In genomic region chr20:61186771-61187170, GRCh38 we compare ENCODE assay signal across 19 cellular contexts.
DNase-seq lines count a peak whose midpoint lies in the region; ATAC-seq and TF ChIP-seq lines count a peak whose summit lies in the region.
"Had no signal": no experiment of that assay in that cellular context is flagged by ENCODE, and none has a peak within 500 bp of the region (broad histone marks: within the 10 kb centered on the region; RNA-seq: fewer than 3 reads in every experiment).

No MANE protein-coding gene starts in this region.

- no peaks in the 10 kb centered on the region for H3K9me3 ChIP-seq in breast epithelium
- H3K9me3 ChIP-seq: adrenal gland, right atrium auricular region had no signal

- BruUV-seq in MCF 10A (replicated peaks; lab: Mats Ljungman, UMichigan): TSS peak; percentile 92

- POLR2A ChIA-PET in MCF 10A (lab: Yijun Ruan, JAX): interaction anchor here (0.7 to 1.3 kb wide), 5 partner anchors 10 to 1215 kb away, joined by 3 read pairs; partner anchors contain the start of gene CDH4
- POLR2A ChIA-PET in T-cell (lab: Charles Lee): no interaction called here

- CTCF ChIA-PET in MCF 10A (lab: Yijun Ruan, JAX): interaction anchor here (0.9 to 1.6 kb wide), 2 partner anchors 21 to 42 kb away, joined by 4 to 9 read pairs; no protein-coding TSS in a partner anchor
- CTCF ChIA-PET in T-cell (lab: Charles Lee): no interaction called here

- H3K4me3 Mint-ChIP-seq in MCF 10A (ENCODE audit: unreplicated experiment) (peak overlapping the region; percentile 60), T-cell (no peak overlapping the region)
- H3K4me3 Mint-ChIP-seq: activated T-helper 1 cell treated with anti-CD3 and anti-CD28 coated beads, Interleukin-12 subunit alpha, Interleukin-12 subunit beta, Interleukin-2, Interleukin-4 antibody, amounts not matched to agents 30 ng/mL and 10 ng/mL and 1 ng/mL, durations not matched to agents 14 hours and 24 hours and 36 hours; CD4-positive, CD25-positive, alpha-beta regulatory T cell; natural killer cell treated with Interleukin-12 subunit alpha and Interleukin-12 subunit beta and Interleukin-15 and Interleukin-18, amount 100 ng/mL, for 72 hours had no signal

- no peaks in the 10 kb centered on the region for H3K27me3 ChIP-seq in breast epithelium
- H3K27me3 ChIP-seq: adrenal gland, right atrium auricular region had no signal

- DNase-seq in MCF 10A (ENCODE audit: unreplicated experiment) (no peak), breast epithelium (ENCODE audit: low spot score in 2 of 2) (no peak), RPMI7951 (ENCODE audit: low read depth) (peak; percentile 7), fibroblast of mammary gland (ENCODE audit: low read depth) (peak; percentile 35), COR-L47 (lab: John Stamatoyannopoulos, UW) (no peak), NCI-H524 treated with DMSO at 0.1 percent for 48 hours (lab: John Stamatoyannopoulos, UW) (no peak), T-cell (no peak)
- DNase-seq: activated CD4-positive, alpha-beta T cell treated with anti-CD3 and anti-CD28 coated beads, Interleukin-2, amount 50 U/mL, for 4 hours; CD4-positive, CD25-positive, alpha-beta regulatory T cell; cortex of kidney; left ventricle myocardium superior; NCI-H524; stimulated activated CD4-positive, alpha-beta T cell treated with anti-CD3 and anti-CD28 coated beads, Interleukin-2, amount 100 ng/mL, for 48 hours had no signal

- TF ChIP-seq CTCF in MCF 10A (IDR thresholded peaks at IDR 0.05; ENCODE audit: unreplicated experiment): no peak
- no peak for TF ChIP-seq CTCF in breast epithelium (IDR thresholded peaks at IDR 0.05)
- TF ChIP-seq CTCF in fibroblast of mammary gland (conservative IDR thresholded peaks at IDR 0.05; ENCODE audit: control insufficient read depth, insufficient read depth, low read depth, low read length): no peak

- H3K36me3 ChIP-seq in breast epithelium: no peaks in the 10 kb centered on the region
- H3K36me3 ChIP-seq: adrenal gland, right atrium auricular region had no signal

- TF ChIP-seq POLR2A in breast epithelium (IDR thresholded peaks at IDR 0.05): no peak

- H3K27ac Mint-ChIP-seq in MCF 10A (ENCODE audit: low read depth, unreplicated experiment) (peak overlapping the region; percentile 79), T-cell (no peak overlapping the region)
- H3K27ac Mint-ChIP-seq: activated T-helper 1 cell treated with anti-CD3 and anti-CD28 coated beads, Interleukin-12 subunit alpha, Interleukin-12 subunit beta, Interleukin-2, Interleukin-4 antibody, amounts not matched to agents 30 ng/mL and 10 ng/mL and 1 ng/mL, durations not matched to agents 14 hours and 24 hours and 36 hours; CD4-positive, CD25-positive, alpha-beta regulatory T cell; natural killer cell treated with Interleukin-12 subunit alpha and Interleukin-12 subunit beta and Interleukin-15 and Interleukin-18, amount 100 ng/mL, for 72 hours had no signal

- H3K4me3 ChIP-seq in breast epithelium (no peak overlapping the region), fibroblast of mammary gland (ENCODE audit: control insufficient read depth, low read depth, low read length) (no peak overlapping the region)
- H3K4me3 ChIP-seq: adrenal gland, right atrium auricular region had no signal

- no peaks in the 10 kb centered on the region for H3K36me3 Mint-ChIP-seq in MCF 10A (ENCODE audit: insufficient read depth, unreplicated experiment)
- no peaks in the 10 kb centered on the region for H3K36me3 Mint-ChIP-seq in T-cell
- H3K36me3 Mint-ChIP-seq: CD4-positive, CD25-positive, alpha-beta regulatory T cell; natural killer cell treated with Interleukin-12 subunit alpha and Interleukin-12 subunit beta and Interleukin-15 and Interleukin-18, amount 100 ng/mL, for 72 hours had no signal

- peaks cover 0 to 5% of the 10 kb centered on the region in 2 donors for H3K4me1 ChIP-seq in breast epithelium
- H3K4me1 ChIP-seq: adrenal gland, right atrium auricular region had no signal

- H3K4me1 Mint-ChIP-seq in MCF 10A (ENCODE audit: insufficient read depth, unreplicated experiment) (peaks cover 27% of the 10 kb centered on the region), T-cell (no peaks in the 10 kb centered on the region)
- H3K4me1 Mint-ChIP-seq: CD4-positive, CD25-positive, alpha-beta regulatory T cell had no signal

- H3K27me3 Mint-ChIP-seq in MCF 10A (ENCODE audit: insufficient read depth, unreplicated experiment): no peaks in the 10 kb centered on the region
- H3K27me3 Mint-ChIP-seq in T-cell: no peaks in the 10 kb centered on the region

- ATAC-seq in GM19452 (IDR thresholded peaks at IDR 0.05; ENCODE audit: unreplicated experiment) (no peak), T-cell (replicated peaks in 1 of 4) (no peak)
- ATAC-seq: esophagus mucosa, left ventricle myocardium superior had no signal

- intact Hi-C loops in MCF 10A (cut with micrococcal nuclease): loop anchor here (1.0 to 10.0 kb wide), 4 partner anchors 59 to 476 kb away; partner anchors contain the start of gene CDH4
- intact Hi-C loops in breast epithelium (cut with DNase I; ENCODE audit: low total_unique reads): no loop called here

- H3K9me3 Mint-ChIP-seq in MCF 10A (ENCODE audit: unreplicated experiment): no peaks in the 10 kb centered on the region
- H3K9me3 Mint-ChIP-seq in T-cell: peaks cover 0 to 4% (median 0%) of the 10 kb centered on the region in 3 donors
- H3K9me3 Mint-ChIP-seq: activated T-helper 1 cell treated with anti-CD3 and anti-CD28 coated beads, Interleukin-12 subunit alpha, Interleukin-12 subunit beta, Interleukin-2, Interleukin-4 antibody, amounts not matched to agents 30 ng/mL and 10 ng/mL and 1 ng/mL, durations not matched to agents 14 hours and 24 hours and 36 hours; natural killer cell treated with Interleukin-12 subunit alpha and Interleukin-12 subunit beta and Interleukin-15 and Interleukin-18, amount 100 ng/mL, for 72 hours had no signal

- no peak overlapping the region for H3K27ac ChIP-seq in breast epithelium
- H3K27ac ChIP-seq: adrenal gland, right atrium auricular region had no signal

Comparison
In these comparisons a context has a peak if more than half of its experiments do, and no peak if none do; other contexts are left out.
1. DNase-seq: peak in RPMI7951 (single experiment) and fibroblast of mammary gland (single experiment); none in MCF 10A (single experiment), breast epithelium (0 of 2), COR-L47 (single experiment), NCI-H524 treated with DMSO at 0.1 percent for 48 hours (single experiment) and T-cell (0 of 34).